9 cellular contexts compared by ENCODE assay signal in genomic region chr11:47724041-47724729, GRCh38. TPM values are rescaled to one million over a fixed set of nuclear protein-coding genes. Genes with fewer than 3 reads are reported as not detected.
DNase-seq lines count a peak whose midpoint lies in the region; ATAC-seq and TF ChIP-seq lines count a peak whose summit lies in the region.
"Had no signal": no experiment of that assay in that cellular context is flagged by ENCODE, and none has a peak within 500 bp of the region (broad histone marks: within the 10 kb centered on the region; RNA-seq: fewer than 3 reads in every experiment).

No MANE protein-coding gene starts in this region.

- H3K27ac Mint-ChIP-seq in activated naive CD8-positive, alpha-beta T cell: peak overlapping the region; percentile 10
- H3K27ac Mint-ChIP-seq in activated naive CD8-positive, alpha-beta T cell treated with anti-CD3 and anti-CD28 coated beads for 36 hours: no peak overlapping the region

- no peak for TF ChIP-seq POLR2A in upper lobe of left lung (IDR thresholded peaks at IDR 0.05)

- H3K27me3 ChIP-seq in kidney epithelial cell (ENCODE audit: control insufficient read depth, insufficient read depth, low read length) (no peaks in the 10 kb centered on the region), upper lobe of left lung (no peaks in the 10 kb centered on the region)

- H3K9me3 ChIP-seq in upper lobe of left lung: no peaks in the 10 kb centered on the region

- H3K4me3 ChIP-seq in kidney epithelial cell (ENCODE audit: low read depth, low read length) (no peak overlapping the region), upper lobe of left lung (no peak overlapping the region)

- H3K36me3 Mint-ChIP-seq in activated naive CD8-positive, alpha-beta T cell: peaks cover 6% of the 10 kb centered on the region
- H3K36me3 Mint-ChIP-seq in activated naive CD8-positive, alpha-beta T cell treated with anti-CD3 and anti-CD28 coated beads for 36 hours: peaks cover 22% of the 10 kb centered on the region

- H3K27ac ChIP-seq in upper lobe of left lung: no peak overlapping the region

- no peak for TF ChIP-seq EP300 in upper lobe of left lung (IDR thresholded peaks at IDR 0.05)

- no peaks in the 10 kb centered on the region for H3K9me3 Mint-ChIP-seq in activated naive CD8-positive, alpha-beta T cell (ENCODE audit: low read depth)
- H3K9me3 Mint-ChIP-seq in activated naive CD8-positive, alpha-beta T cell treated with anti-CD3 and anti-CD28 coated beads for 36 hours: no peaks in the 10 kb centered on the region

- POLR2A ChIA-PET in HEK293T (lab: Yijun Ruan, JAX): no interaction called here

- ATAC-seq in upper lobe of left lung (ENCODE audit: low FRiP score in 2 of 2): peak; percentile 67 to 75
- ATAC-seq in GM19452 (IDR thresholded peaks at IDR 0.05; ENCODE audit: unreplicated experiment): no peak

- no peaks in the 10 kb centered on the region for H3K27me3 Mint-ChIP-seq in activated naive CD8-positive, alpha-beta T cell
- no peaks in the 10 kb centered on the region for H3K27me3 Mint-ChIP-seq in activated naive CD8-positive, alpha-beta T cell treated with anti-CD3 and anti-CD28 coated beads for 36 hours

- peaks cover 8% of the 10 kb centered on the region for H3K36me3 ChIP-seq in kidney epithelial cell (ENCODE audit: control insufficient read depth, insufficient read depth, low read length)
- peaks cover 30 to 95% (median 75%) of the 10 kb centered on the region in 4 donors for H3K36me3 ChIP-seq in upper lobe of left lung

- no peaks in the 10 kb centered on the region for H3K4me1 ChIP-seq in upper lobe of left lung

- DNase-seq in activated naive CD8-positive, alpha-beta T cell treated with anti-CD3 and anti-CD28 coated beads for 36 hours: no peak
- DNase-seq in amniotic epithelial cell (ENCODE audit: low read depth) (peak; percentile 96), kidney epithelial cell (ENCODE audit: low read depth) (peak; percentile 5), upper lobe of left lung (peak in 1 of 2 donors; percentile 32), HEK293T (ENCODE audit: extremely low spot score) (no peak), cerebellar nuclear complex (lab: John Stamatoyannopoulos, UW) (no peak)
- DNase-seq: COR-L47 had no signal

- no peak overlapping the region for H3K4me3 Mint-ChIP-seq in activated naive CD8-positive, alpha-beta T cell
- H3K4me3 Mint-ChIP-seq in activated naive CD8-positive, alpha-beta T cell treated with anti-CD3 and anti-CD28 coated beads for 36 hours: no peak overlapping the region

- TF ChIP-seq CTCF in kidney epithelial cell (IDR thresholded peaks at IDR 0.05; ENCODE audit: insufficient read depth, low read length, poor library complexity, severe bottlenecking): no peak
- TF ChIP-seq CTCF in upper lobe of left lung (IDR thresholded peaks at IDR 0.05): no peak

- H3K4me1 Mint-ChIP-seq in activated naive CD8-positive, alpha-beta T cell (ENCODE audit: low read depth): peaks cover 2% of the 10 kb centered on the region
- peaks cover 8% of the 10 kb centered on the region for H3K4me1 Mint-ChIP-seq in activated naive CD8-positive, alpha-beta T cell treated with anti-CD3 and anti-CD28 coated beads for 36 hours

- CTCF ChIA-PET in HEK293T (lab: Yijun Ruan, JAX): no interaction called here

- WGBS in upper lobe of left lung, 2 donors: 88% methylated on average over 6 of the region's 6 CpGs

TF ChIP-seq in HEK293T, 16 proteins besides CTCF, POLR2A, EP300 and RAD21:
- TF ChIP-seq FOXM1 (IDR thresholded peaks at IDR 0.05; ENCODE audit: borderline replicate concordance): no peak
- TF ChIP-seq ARNT (IDR thresholded peaks at IDR 0.05): no peak
- no peak for TF ChIP-seq FOXK2 (IDR thresholded peaks at IDR 0.05)
- no peak for TF ChIP-seq CTBP1 (IDR thresholded peaks at IDR 0.05; ENCODE audit: borderline replicate concordance)
- no peak for TF ChIP-seq LEF1 (IDR thresholded peaks at IDR 0.05; ENCODE audit: borderline replicate concordance)
- TF ChIP-seq ELF4 (IDR thresholded peaks at IDR 0.05): no peak
- TF ChIP-seq HDGF (IDR thresholded peaks at IDR 0.05; ENCODE audit: borderline replicate concordance): no peak
- no peak for TF ChIP-seq FOXA1 (IDR thresholded peaks at IDR 0.05)
- TF ChIP-seq TARDBP (IDR thresholded peaks at IDR 0.05): no peak

RNA-seq across cellular contexts. Expression of gene AGBL2, which starts 9.0 kb away (rescaled TPM):
- total RNA-seq in activated naive CD8-positive, alpha-beta T cell treated with anti-CD3 and anti-CD28 coated beads for 36 hours: 1 to 10 TPM; 2.9 to 5.5 TPM
- total RNA-seq in kidney epithelial cell (0.29 and 0.62 TPM in 2 replicates), upper lobe of left lung (10 to 100 TPM in 3 of 6 donors, 1 to 10 TPM in 3; 1.6 to 39.0 (median 10.7) TPM)

RNA-seq across cellular contexts. Expression of gene FNBP4, which starts 43.0 kb away (rescaled TPM):
- total RNA-seq in activated naive CD8-positive, alpha-beta T cell treated with anti-CD3 and anti-CD28 coated beads for 36 hours: 100 to 1,000 TPM; 107 to 116 TPM
- total RNA-seq in kidney epithelial cell (56.5 and 96.4 TPM in 2 replicates), upper lobe of left lung (100 to 1,000 TPM in 4 of 6 donors, 10 to 100 TPM in 2; 57.8 to 479 (median 155) TPM)

Comparison
In these comparisons a context has a peak if more than half of its experiments do, and no peak if none do; other contexts are left out.
1. DNase-seq: peak in amniotic epithelial cell (single experiment) and kidney epithelial cell (single experiment); none in activated naive CD8-positive, alpha-beta T cell treated with anti-CD3 and anti-CD28 coated beads for 36 hours (single experiment), HEK293T (single experiment) and cerebellar nuclear complex (0 of 2).